In the genomic region with DNA sequence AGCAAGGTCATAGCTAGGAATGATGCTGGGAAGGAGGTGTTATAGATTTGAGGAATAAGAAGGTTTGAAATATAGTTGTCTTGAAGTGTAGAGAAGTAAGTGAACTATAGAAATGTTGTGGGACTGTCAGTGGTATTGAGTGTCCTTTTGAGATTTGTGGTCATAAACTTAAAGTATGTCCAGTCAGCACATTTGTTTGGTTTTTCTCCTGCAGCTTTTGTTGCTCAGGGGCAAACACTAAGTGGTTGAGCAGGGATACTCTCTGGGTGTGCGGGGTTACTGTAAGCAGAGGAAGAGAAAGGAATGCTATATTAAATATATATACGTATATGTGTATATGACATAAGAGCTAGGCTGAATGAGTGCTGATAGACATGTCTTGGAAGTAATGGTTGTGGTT, we compare ENCODE assay signal across 25 cellular contexts.
DNase-seq lines count a peak whose midpoint lies in the region; ATAC-seq, FAIRE-seq and TF ChIP-seq lines count a peak whose summit lies in the region.
"Had no signal": no experiment of that assay in that cellular context is flagged by ENCODE, and none has a peak within 500 bp of the region (broad histone marks: within the 10 kb centered on the region; RNA-seq: fewer than 3 reads in every experiment).

No MANE protein-coding gene starts in this region.

- no peak for TF ChIP-seq POLR2A in A549 (IDR thresholded peaks at IDR 0.05; ENCODE audit: low read length)
- TF ChIP-seq POLR2A in H54 (IDR thresholded peaks at IDR 0.05; ENCODE audit: low read depth, low read length): no peak
- TF ChIP-seq POLR2A in upper lobe of left lung (IDR thresholded peaks at IDR 0.05): no peak
- no peak for TF ChIP-seq POLR2A in sigmoid colon (IDR thresholded peaks at IDR 0.05)

- H3K4me3 Mint-ChIP-seq in osteocyte (ENCODE audit: unreplicated experiment): no peak overlapping the region
- H3K4me3 Mint-ChIP-seq in activated T-cell treated with anti-CD3 and anti-CD28 coated beads, Interleukin-2, amount 50 U/mL, for 24 hours: no peak overlapping the region
- H3K4me3 Mint-ChIP-seq: B cell; CD4-positive, alpha-beta T cell; CD8-positive, alpha-beta T cell had no signal

- CTCF ChIA-PET in A549 (lab: Yijun Ruan, JAX): no interaction called here

- no peaks in the 10 kb centered on the region for H3K27me3 ChIP-seq in upper lobe of left lung
- H3K27me3 ChIP-seq in sigmoid colon: no peaks in the 10 kb centered on the region
- H3K27me3 ChIP-seq: BLaER1 treated with 17β-estradiol and CSF1 and Interleukin-3, amounts not matched to agents 10 nM and 100 nM had no signal

- POLR2A ChIA-PET in A549 (lab: Yijun Ruan, JAX): no interaction called here

- peaks cover 8% of the 10 kb centered on the region for H3K36me3 Mint-ChIP-seq in osteocyte (ENCODE audit: unreplicated experiment)
- no peaks in the 10 kb centered on the region for H3K36me3 Mint-ChIP-seq in activated T-cell treated with anti-CD3 and anti-CD28 coated beads, Interleukin-2, amount 50 U/mL, for 24 hours (ENCODE audit: low read depth)
- H3K36me3 Mint-ChIP-seq: CD8-positive, alpha-beta T cell had no signal

- intact Hi-C loops in sigmoid colon (cut with DNase I): no loop called here

- H3K4me3 ChIP-seq in A549: no peak overlapping the region
- no peak overlapping the region for H3K4me3 ChIP-seq in upper lobe of left lung
- no peak overlapping the region for H3K4me3 ChIP-seq in sigmoid colon
- H3K4me3 ChIP-seq: BLaER1 treated with 17β-estradiol and CSF1 and Interleukin-3, amounts not matched to agents 10 nM and 100 nM; GM12878 had no signal

- H3K27ac ChIP-seq in A549 (no peak overlapping the region), upper lobe of left lung (no peak overlapping the region), sigmoid colon (no peak overlapping the region)
- H3K27ac ChIP-seq: BLaER1 treated with 17β-estradiol and CSF1 and Interleukin-3, amounts not matched to agents 10 nM and 100 nM; C4-2B had no signal

- TF ChIP-seq RAD21 in A549 (conservative IDR thresholded peaks at IDR 0.05 in 1 of 2, IDR thresholded peaks at IDR 0.05 in 1 of 2): no peak

- no peak for TF ChIP-seq CTCF in A549 (IDR thresholded peaks at IDR 0.05)
- TF ChIP-seq CTCF in osteocyte (IDR thresholded peaks at IDR 0.05): no peak
- no peak for TF ChIP-seq CTCF in upper lobe of left lung (IDR thresholded peaks at IDR 0.05)
- no peak for TF ChIP-seq CTCF in sigmoid colon (IDR thresholded peaks at IDR 0.05)

- H3K4me1 Mint-ChIP-seq in osteocyte (ENCODE audit: unreplicated experiment): peaks cover 10% of the 10 kb centered on the region
- no peaks in the 10 kb centered on the region for H3K4me1 Mint-ChIP-seq in activated T-cell treated with anti-CD3 and anti-CD28 coated beads, Interleukin-2, amount 50 U/mL, for 24 hours (ENCODE audit: low read depth)
- H3K4me1 Mint-ChIP-seq: B cell had no signal

- H3K27ac Mint-ChIP-seq in osteocyte (ENCODE audit: unreplicated experiment): peak overlapping the region; percentile 71
- no peak overlapping the region for H3K27ac Mint-ChIP-seq in activated T-cell treated with anti-CD3 and anti-CD28 coated beads, Interleukin-2, amount 50 U/mL, for 24 hours
- H3K27ac Mint-ChIP-seq: B cell; CD4-positive, alpha-beta T cell; CD8-positive, alpha-beta T cell had no signal

- no peak for FAIRE-seq in A549 (lab: Jason Lieb, UNC)
- FAIRE-seq in H54 (lab: Jason Lieb, UNC): peak; percentile 43
- FAIRE-seq: D721Med, GM12878, GM12892, GM18507 had no signal

- peaks cover 10% of the 10 kb centered on the region for H3K9me3 Mint-ChIP-seq in osteocyte (ENCODE audit: unreplicated experiment)
- no peaks in the 10 kb centered on the region for H3K9me3 Mint-ChIP-seq in activated T-cell treated with anti-CD3 and anti-CD28 coated beads, Interleukin-2, amount 50 U/mL, for 24 hours
- H3K9me3 Mint-ChIP-seq: CD4-positive, alpha-beta T cell; CD8-positive, alpha-beta T cell had no signal

- no peak overlapping the region for H3K4me2 ChIP-seq in A549
- H3K4me2 ChIP-seq: BLaER1 treated with 17β-estradiol and CSF1 and Interleukin-3, amounts not matched to agents 10 nM and 100 nM had no signal

- peaks cover 0 to 3% (median under 1%) of the 10 kb centered on the region in 4 donors for H3K36me3 ChIP-seq in upper lobe of left lung
- H3K36me3 ChIP-seq in sigmoid colon: no peaks in the 10 kb centered on the region

- no peak for TF ChIP-seq EP300 in A549 (IDR thresholded peaks at IDR 0.05)
- TF ChIP-seq EP300 in upper lobe of left lung (IDR thresholded peaks at IDR 0.05): no peak
- no peak for TF ChIP-seq EP300 in sigmoid colon (IDR thresholded peaks at IDR 0.05)

- 94% methylated on average over 2 of the region's 2 CpGs for WGBS in A549 (ENCODE audit: missing lambda C conversion rate)
- 88 to 89% methylated on average over 2 of the region's 2 CpGs for WGBS in upper lobe of left lung, 2 donors
- 89 to 98% methylated on average over 2 of the region's 2 CpGs for WGBS in sigmoid colon, 2 donors

- no peaks in the 10 kb centered on the region for H3K27me3 Mint-ChIP-seq in osteocyte (ENCODE audit: unreplicated experiment)
- H3K27me3 Mint-ChIP-seq in activated T-cell treated with anti-CD3 and anti-CD28 coated beads, Interleukin-2, amount 50 U/mL, for 24 hours: no peaks in the 10 kb centered on the region
- H3K27me3 Mint-ChIP-seq: B cell; CD4-positive, alpha-beta T cell had no signal

- no peaks in the 10 kb centered on the region for H3K4me1 ChIP-seq in A549
- H3K4me1 ChIP-seq in upper lobe of left lung: no peaks in the 10 kb centered on the region
- H3K4me1 ChIP-seq in sigmoid colon: no peaks in the 10 kb centered on the region
- H3K4me1 ChIP-seq: BLaER1 treated with 17β-estradiol and CSF1 and Interleukin-3, amounts not matched to agents 10 nM and 100 nM; Caco-2 had no signal

- H3K9me3 ChIP-seq in A549 (no peaks in the 10 kb centered on the region), upper lobe of left lung (no peaks in the 10 kb centered on the region), sigmoid colon (no peaks in the 10 kb centered on the region)
- H3K9me3 ChIP-seq: BLaER1 treated with 17β-estradiol and CSF1 and Interleukin-3, amounts not matched to agents 10 nM and 100 nM; Caco-2 had no signal

- DNase-seq in A549 (ENCODE audit: low read depth in 1 of 2, low spot score in 1 of 2): no peak
- DNase-seq in H54 (ENCODE audit: insufficient read length, low spot score): no peak
- DNase-seq in RPMI8226: peak; percentile 2
- no peak for DNase-seq in osteocyte (ENCODE audit: extremely low spot score, unreplicated experiment)
- DNase-seq in upper lobe of left lung: no peak
- DNase-seq in sigmoid colon: no peak
- no peak for DNase-seq in activated T-cell treated with anti-CD3 and anti-CD28 coated beads, Interleukin-2, amount 50 U/mL, for 24 hours
- DNase-seq: 8988T; AML-193; Caco-2; Calu3; CD4-positive, alpha-beta T cell; CD8-positive, alpha-beta T cell; DMS53; DMS79; DND-41; EL; GDM1 had no signal

- no peak for ATAC-seq in A549
- ATAC-seq in upper lobe of left lung (ENCODE audit: low FRiP score in 2 of 2): no peak
- ATAC-seq: CD8-positive, alpha-beta T cell; GM12878 had no signal

TF ChIP-seq in A549, 52 proteins besides CTCF, POLR2A, EP300 and RAD21:
- TF ChIP-seq, protein P1, sequence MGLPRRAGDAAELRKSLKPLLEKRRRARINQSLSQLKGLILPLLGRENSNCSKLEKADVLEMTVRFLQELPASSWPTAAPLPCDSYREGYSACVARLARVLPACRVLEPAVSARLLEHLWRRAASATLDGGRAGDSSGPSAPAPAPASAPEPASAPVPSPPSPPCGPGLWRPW (IDR thresholded peaks at IDR 0.05): no peak
- TF ChIP-seq KDM1A (IDR thresholded peaks at IDR 0.05; ENCODE audit: low read depth): no peak
- TF ChIP-seq MAZ (IDR thresholded peaks at IDR 0.05; ENCODE audit: borderline replicate concordance, low read depth, low read length): no peak
- peak; percentile 90 for TF ChIP-seq MAFK (IDR thresholded peaks at IDR 0.05; ENCODE audit: partially characterized antibody)
- TF ChIP-seq, protein P2, sequence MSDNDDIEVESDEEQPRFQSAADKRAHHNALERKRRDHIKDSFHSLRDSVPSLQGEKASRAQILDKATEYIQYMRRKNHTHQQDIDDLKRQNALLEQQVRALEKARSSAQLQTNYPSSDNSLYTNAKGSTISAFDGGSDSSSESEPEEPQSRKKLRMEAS (IDR thresholded peaks at IDR 0.05): no peak
- TF ChIP-seq, protein P3, sequence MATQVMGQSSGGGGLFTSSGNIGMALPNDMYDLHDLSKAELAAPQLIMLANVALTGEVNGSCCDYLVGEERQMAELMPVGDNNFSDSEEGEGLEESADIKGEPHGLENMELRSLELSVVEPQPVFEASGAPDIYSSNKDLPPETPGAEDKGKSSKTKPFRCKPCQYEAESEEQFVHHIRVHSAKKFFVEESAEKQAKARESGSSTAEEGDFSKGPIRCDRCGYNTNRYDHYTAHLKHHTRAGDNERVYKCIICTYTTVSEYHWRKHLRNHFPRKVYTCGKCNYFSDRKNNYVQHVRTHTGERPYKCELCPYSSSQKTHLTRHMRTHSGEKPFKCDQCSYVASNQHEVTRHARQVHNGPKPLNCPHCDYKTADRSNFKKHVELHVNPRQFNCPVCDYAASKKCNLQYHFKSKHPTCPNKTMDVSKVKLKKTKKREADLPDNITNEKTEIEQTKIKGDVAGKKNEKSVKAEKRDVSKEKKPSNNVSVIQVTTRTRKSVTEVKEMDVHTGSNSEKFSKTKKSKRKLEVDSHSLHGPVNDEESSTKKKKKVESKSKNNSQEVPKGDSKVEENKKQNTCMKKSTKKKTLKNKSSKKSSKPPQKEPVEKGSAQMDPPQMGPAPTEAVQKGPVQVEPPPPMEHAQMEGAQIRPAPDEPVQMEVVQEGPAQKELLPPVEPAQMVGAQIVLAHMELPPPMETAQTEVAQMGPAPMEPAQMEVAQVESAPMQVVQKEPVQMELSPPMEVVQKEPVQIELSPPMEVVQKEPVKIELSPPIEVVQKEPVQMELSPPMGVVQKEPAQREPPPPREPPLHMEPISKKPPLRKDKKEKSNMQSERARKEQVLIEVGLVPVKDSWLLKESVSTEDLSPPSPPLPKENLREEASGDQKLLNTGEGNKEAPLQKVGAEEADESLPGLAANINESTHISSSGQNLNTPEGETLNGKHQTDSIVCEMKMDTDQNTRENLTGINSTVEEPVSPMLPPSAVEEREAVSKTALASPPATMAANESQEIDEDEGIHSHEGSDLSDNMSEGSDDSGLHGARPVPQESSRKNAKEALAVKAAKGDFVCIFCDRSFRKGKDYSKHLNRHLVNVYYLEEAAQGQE (IDR thresholded peaks at IDR 0.05): no peak
- no peak for TF ChIP-seq SREBF2 (IDR thresholded peaks at IDR 0.05)
